1 cellular context compared by ENCODE assay signal in genomic region chr7:76393116-76394031, GRCh38.
TF ChIP-seq lines count a peak whose summit lies in the region.

No MANE protein-coding gene starts in this region.

TF ChIP-seq in IMR-90, 13 proteins besides CTCF, POLR2A, EP300 and RAD21:
- TF ChIP-seq NFE2L2 (IDR thresholded peaks at IDR 0.05; ENCODE audit: low read depth, low read length) (no peak), MAZ (IDR thresholded peaks at IDR 0.05; ENCODE audit: borderline replicate concordance, low read depth, low read length) (peak; percentile 36; the same call in 1 of the 2 replicates), MAFK (IDR thresholded peaks at IDR 0.05; ENCODE audit: low read depth, low read length) (no peak), RFX5 (IDR thresholded peaks at IDR 0.05; ENCODE audit: low read depth, low read length) (no peak), RCOR1 (IDR thresholded peaks at IDR 0.05; ENCODE audit: insufficient replicate concordance, low read length) (no peak), CHD1 (IDR thresholded peaks at IDR 0.05; ENCODE audit: low read depth, low read length) (no peak), FOS (IDR thresholded peaks at IDR 0.05; ENCODE audit: low read depth, low read length) (no peak), BHLHE40 (IDR thresholded peaks at IDR 0.05; ENCODE audit: low read depth, low read length) (no peak), MXI1 (IDR thresholded peaks at IDR 0.05; ENCODE audit: borderline replicate concordance, low read depth, low read length) (peak; percentile 82; the same call in 1 of the 2 replicates), SMC3 (IDR thresholded peaks at IDR 0.05; ENCODE audit: low read depth, low read length) (no peak), ELK1 (IDR thresholded peaks at IDR 0.05; ENCODE audit: borderline replicate concordance, low read depth, low read length) (no peak), CEBPB (IDR thresholded peaks at IDR 0.05; ENCODE audit: low read depth, low read length) (no peak; the same call in 1 of the 2 replicates)
- TF ChIP-seq, protein P1, sequence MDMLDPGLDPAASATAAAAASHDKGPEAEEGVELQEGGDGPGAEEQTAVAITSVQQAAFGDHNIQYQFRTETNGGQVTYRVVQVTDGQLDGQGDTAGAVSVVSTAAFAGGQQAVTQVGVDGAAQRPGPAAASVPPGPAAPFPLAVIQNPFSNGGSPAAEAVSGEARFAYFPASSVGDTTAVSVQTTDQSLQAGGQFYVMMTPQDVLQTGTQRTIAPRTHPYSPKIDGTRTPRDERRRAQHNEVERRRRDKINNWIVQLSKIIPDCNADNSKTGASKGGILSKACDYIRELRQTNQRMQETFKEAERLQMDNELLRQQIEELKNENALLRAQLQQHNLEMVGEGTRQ (IDR thresholded peaks at IDR 0.05; ENCODE audit: low read depth, low read length): peak; percentile 55; the same call in 1 of the 2 replicates
